ENCODE assay signal across 29 cellular contexts in genomic region chr5:155508673-155509072, GRCh38.
"Had no signal": no experiment of that assay in that cellular context is flagged by ENCODE, and none has a peak within 500 bp of the region (broad histone marks: within the 10 kb centered on the region; RNA-seq: fewer than 3 reads in every experiment).

No MANE protein-coding gene starts in this region.

- ATAC-seq: activated CD4-positive, CD25-positive, alpha-beta regulatory T cell treated with anti-CD3 and anti-CD28 coated beads, Interleukin-2, amount 50 U/mL, for 24 hours; activated CD8-positive, alpha-beta T cell treated with anti-CD3 and anti-CD28 coated beads for 36 hours; activated naive CD8-positive, alpha-beta T cell treated with anti-CD3 and anti-CD28 coated beads, Interleukin-2, amount 50 U/mL, for 24 hours; body of pancreas; effector memory CD8-positive, alpha-beta T cell; foreskin keratinocyte; gastrocnemius medialis; T-helper 17 cell had no signal

- H3K27ac ChIP-seq: adrenal gland, body of pancreas, esophagus muscularis mucosa, foreskin keratinocyte, gastrocnemius medialis, WERI-Rb-1 had no signal

- H3K27me3 ChIP-seq: adrenal gland, body of pancreas, esophagus muscularis mucosa, gastrocnemius medialis had no signal

- H3K9me3 ChIP-seq: adrenal gland, body of pancreas, esophagus muscularis mucosa, gastrocnemius medialis had no signal

- H3K4me1 ChIP-seq: adrenal gland, body of pancreas, esophagus muscularis mucosa, foreskin keratinocyte, gastrocnemius medialis had no signal

- H3K36me3 ChIP-seq: adrenal gland, esophagus muscularis mucosa, gastrocnemius medialis, WERI-Rb-1 had no signal

- DNase-seq: activated B cell treated with CpG ODN at 0.5 μM for 24 hours; activated CD4-positive, alpha-beta T cell treated with anti-CD3 and anti-CD28 coated beads for 48 hours; activated CD4-positive, alpha-beta T cell treated with anti-CD3 and anti-CD28 coated beads, Interleukin-2, amount 50 U/mL, for 1 hour; activated CD4-positive, alpha-beta T cell treated with anti-CD3 and anti-CD28 coated beads, Interleukin-2, amount 50 U/mL, for 48 hours; activated CD8-positive, alpha-beta memory T cell treated with anti-CD3 and anti-CD28 coated beads for 24 hours; activated CD8-positive, alpha-beta T cell treated with anti-CD3 and anti-CD28 coated beads for 36 hours; activated effector memory CD4-positive, alpha-beta T cell treated with anti-CD3 and anti-CD28 coated beads, Interleukin-2, amount 50 U/mL, for 16 hours; activated naive CD4-positive, alpha-beta T cell treated with anti-CD3 and anti-CD28 coated beads for 36 hours; activated naive CD8-positive, alpha-beta T cell treated with anti-CD3 and anti-CD28 coated beads for 36 hours; activated naive CD8-positive, alpha-beta T cell treated with anti-CD3 and anti-CD28 coated beads, Interleukin-2, amount 50 U/mL, for 24 hours; activated T-cell treated with anti-CD3 and anti-CD28 coated beads, Interleukin-2, amount 50 U/mL, for 48 hours; adrenal gland; amygdala; aorta; body of pancreas; caudate nucleus; cortex of kidney; dermis blood vessel endothelial cell; effector CD4-positive, alpha-beta T cell; effector memory CD8-positive, alpha-beta T cell; erythroblast; foreskin keratinocyte; gastrocnemius medialis; T-helper 1 cell; T-helper 17 cell; T1000; WERI-Rb-1 had no signal

- H3K4me3 ChIP-seq: adrenal gland, body of pancreas, esophagus muscularis mucosa, gastrocnemius medialis had no signal
